20 cellular contexts compared by ENCODE assay signal in the genomic region with DNA sequence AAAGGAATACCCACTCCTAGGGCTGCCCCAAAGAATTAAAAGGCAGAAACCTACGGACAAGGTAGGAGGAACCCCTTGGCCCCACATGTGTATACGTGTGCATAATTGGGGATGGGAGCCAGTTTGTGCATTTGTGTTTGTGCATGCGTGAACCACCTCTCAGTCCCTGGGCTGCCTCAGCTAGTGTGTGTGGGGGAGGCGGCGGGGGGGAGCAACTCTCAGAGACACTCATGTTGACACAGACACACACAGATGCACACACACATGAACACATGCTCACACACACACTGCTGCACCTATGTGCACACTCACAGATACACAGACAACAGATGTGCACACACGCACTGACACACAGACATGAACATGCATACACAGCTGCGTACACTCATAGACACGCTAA. TPM values are rescaled to one million over a fixed set of nuclear protein-coding genes. Genes with fewer than 3 reads are reported as not detected.
"Had no signal": no experiment of that assay in that cellular context is flagged by ENCODE, and none has a peak within 500 bp of the region (broad histone marks: within the 10 kb centered on the region; RNA-seq: fewer than 3 reads in every experiment).

No MANE protein-coding gene starts in this region.

- DNase-seq: activated CD4-positive, alpha-beta T cell treated with anti-CD3 and anti-CD28 coated beads for 4 hours; activated gamma-delta T cell; activated naive CD4-positive, alpha-beta T cell treated with anti-CD3 and anti-CD28 coated beads for 36 hours; activated T-cell treated with anti-CD3 and anti-CD28 coated beads for 4 hours; activated T-cell treated with anti-CD3 and anti-CD28 coated beads, Interleukin-2, amount 50 U/mL, for 48 hours; amygdala; MG63; NCI-H1105 treated with DMSO at 0.1 percent for 48 hours; NCI-H1436 treated with DMSO at 0.1 percent for 48 hours; NCI-H187; NCI-H2081; NCI-H510A treated with DMSO at 0.1 percent for 48 hours; NCI-H69; NK-92 treated with Interleukin-12 subunit alpha and Interleukin-12 subunit beta, amount 100 ng/mL, for 24 hours; Peyer's patch; Right ventricle myocardium superior; SJCRH30 had no signal

- H3K9me3 ChIP-seq: MG63, Peyer's patch, SJCRH30 had no signal

- H3K4me1 ChIP-seq: SJCRH30 had no signal

- H3K4me3 ChIP-seq: MG63, Peyer's patch, SJCRH30 had no signal

- H3K36me3 ChIP-seq: MG63, Peyer's patch, SJCRH30 had no signal

- H3K27me3 ChIP-seq: MG63, Peyer's patch, SJCRH30 had no signal

- H3K27ac ChIP-seq: Peyer's patch, RWPE1, SJCRH30 had no signal

RNA-seq across cellular contexts. Expression of a gene that starts 5.1 kb away (rescaled TPM):
- total RNA-seq: activated naive CD4-positive, alpha-beta T cell treated with anti-CD3 and anti-CD28 coated beads for 36 hours; activated T-helper 17 cell treated with anti-CD3 and anti-CD28 coated beads, Interleukin-2, amount 50 U/mL, for 72 hours; astrocyte; Peyer's patch; Right ventricle myocardium superior; SJCRH30 had no signal
